ENCODE assay signal across 22 cellular contexts in genomic region chr16:60640038-60640437, GRCh38.
"Had no signal": no experiment of that assay in that cellular context is flagged by ENCODE, and none has a peak within 500 bp of the region (broad histone marks: within the 10 kb centered on the region; RNA-seq: fewer than 3 reads in every experiment).

No MANE protein-coding gene starts in this region.

- H3K4me3 ChIP-seq: left lung, lower lobe of right lung, ovary, skin epidermis, spleen, suprapubic skin, thoracic aorta, tibial artery, upper lobe of right lung had no signal

- ATAC-seq: left colon; left lung; lower lobe of right lung; naive thymus-derived CD8-positive, alpha-beta T cell; right cardiac atrium; sciatic nerve; stimulated activated effector memory CD8-positive, alpha-beta T cell treated with anti-CD3 and anti-CD28 coated beads, Interleukin-12 subunit alpha, Interleukin-12 subunit beta, amount 100 ng/mL, for 72 hours; upper lobe of right lung had no signal

- DNase-seq: hypothalamus; immature natural killer cell; kidney; left colon; left lung; lower lobe of right lung; mammary epithelial cell; mesenchymal stem cell; naive thymus-derived CD8-positive, alpha-beta T cell; nephron progenitor cell; ovary; right cardiac atrium; spleen; stimulated activated CD4-positive, alpha-beta T cell treated with anti-CD3 and anti-CD28 coated beads, Interleukin-4, amount 100 ng/mL, for 24 hours; stimulated activated naive CD4-positive, alpha-beta T cell; tibial artery; upper lobe of right lung had no signal
